In genomic region chr19:3985643-3986259, GRCh38 we compare ENCODE assay signal across 1 cellular context.
TF ChIP-seq lines count a peak whose summit lies in the region.

No MANE protein-coding gene starts in this region.

TF ChIP-seq in HepG2, 621 proteins besides CTCF, POLR2A, EP300 and RAD21 (continues in another document):
- TF ChIP-seq ETV5 (CRISPR knock-in tag; IDR thresholded peaks at IDR 0.05; ENCODE audit: borderline replicate concordance), result no peak
- TF ChIP-seq USF2 (IDR thresholded peaks at IDR 0.05; ENCODE audit: low read depth, low read length), result no peak
- peak; percentile 56; the same call in 1 of the 2 replicates for TF ChIP-seq USF2 (CRISPR knock-in tag; IDR thresholded peaks at IDR 0.05; ENCODE audit: borderline replicate concordance)
- no peak for TF ChIP-seq POGK (CRISPR knock-in tag; conservative IDR thresholded peaks at IDR 0.05)
- no peak for TF ChIP-seq FOXC1 (CRISPR knock-in tag; IDR thresholded peaks at IDR 0.05; ENCODE audit: borderline replicate concordance)
- 0 out of 2 replicates have a peak, but pooled peaks have one; percentile 6 for TF ChIP-seq ZNF652 (CRISPR knock-in tag; IDR thresholded peaks at IDR 0.05; ENCODE audit: borderline replicate concordance, low read depth)
- no peak for TF ChIP-seq ZFX (CRISPR knock-in tag; IDR thresholded peaks at IDR 0.05; ENCODE audit: low read depth)
- TF ChIP-seq ATAD3A (CRISPR knock-in tag; IDR thresholded peaks at IDR 0.05), result no peak
- no peak for TF ChIP-seq AKNA (CRISPR knock-in tag; IDR thresholded peaks at IDR 0.05; ENCODE audit: borderline replicate concordance)
- TF ChIP-seq LBX2 (CRISPR knock-in tag; IDR thresholded peaks at IDR 0.05; ENCODE audit: borderline replicate concordance), result no peak
- 0 out of 2 replicates have a peak, but pooled peaks have one; percentile 4 for TF ChIP-seq GRHL1 (CRISPR knock-in tag; conservative IDR thresholded peaks at IDR 0.05)
- TF ChIP-seq SNAPC4 (CRISPR knock-in tag; IDR thresholded peaks at IDR 0.05), result no peak
- TF ChIP-seq DMAP1 (CRISPR knock-in tag; IDR thresholded peaks at IDR 0.05), result no peak
- TF ChIP-seq ZNF232 (CRISPR knock-in tag; IDR thresholded peaks at IDR 0.05; ENCODE audit: borderline replicate concordance), result no peak
- no peak; the same call in 1 of the 2 replicates for TF ChIP-seq ZNF614 (CRISPR knock-in tag; IDR thresholded peaks at IDR 0.05; ENCODE audit: borderline replicate concordance)
- no peak for TF ChIP-seq TGIF2 (CRISPR knock-in tag; IDR thresholded peaks at IDR 0.05)
- no peak for TF ChIP-seq MED1 (CRISPR knock-in tag; IDR thresholded peaks at IDR 0.05)
- TF ChIP-seq ZNF160 (CRISPR knock-in tag; IDR thresholded peaks at IDR 0.05), result no peak
- TF ChIP-seq STAT6 (CRISPR knock-in tag; IDR thresholded peaks at IDR 0.05; ENCODE audit: borderline replicate concordance), result 0 out of 2 replicates have a peak, but pooled peaks have one; percentile 15
- no peak for TF ChIP-seq THAP8 (CRISPR knock-in tag; IDR thresholded peaks at IDR 0.05; ENCODE audit: borderline replicate concordance)
- TF ChIP-seq ZNF564 (CRISPR knock-in tag; IDR thresholded peaks at IDR 0.05), result no peak
- no peak for TF ChIP-seq ZNF678 (CRISPR knock-in tag; IDR thresholded peaks at IDR 0.05)
- TF ChIP-seq TFAP4 (IDR thresholded peaks at IDR 0.05; ENCODE audit: borderline replicate concordance, low read depth), result no peak
- TF ChIP-seq ZBTB7B (CRISPR knock-in tag; IDR thresholded peaks at IDR 0.05), result 0 out of 2 replicates have a peak, but pooled peaks have one; percentile 30
- TF ChIP-seq ZZZ3 (CRISPR knock-in tag; IDR thresholded peaks at IDR 0.05; ENCODE audit: borderline replicate concordance), result no peak
- TF ChIP-seq ZNF713 (CRISPR knock-in tag; IDR thresholded peaks at IDR 0.05), result no peak
- no peak for TF ChIP-seq MTF1 (CRISPR knock-in tag; IDR thresholded peaks at IDR 0.05)
- TF ChIP-seq ZNF749 (CRISPR knock-in tag; IDR thresholded peaks at IDR 0.05; ENCODE audit: borderline replicate concordance), result no peak
- TF ChIP-seq CBX2 (IDR thresholded peaks at IDR 0.05; ENCODE audit: low read depth, low read length), result no peak
- TF ChIP-seq CBX2 (CRISPR knock-in tag; IDR thresholded peaks at IDR 0.05; ENCODE audit: low read depth), result no peak
- no peak for TF ChIP-seq ZNF574 (CRISPR knock-in tag; IDR thresholded peaks at IDR 0.05)
- no peak for TF ChIP-seq FOXM1 (CRISPR knock-in tag; IDR thresholded peaks at IDR 0.05)
- no peak for TF ChIP-seq RXRA (CRISPR knock-in tag; IDR thresholded peaks at IDR 0.05)
